9 cellular contexts compared by ENCODE assay signal in genomic region chr3:170740726-170741591, GRCh38.
DNase-seq lines count a peak whose midpoint lies in the region; ATAC-seq and TF ChIP-seq lines count a peak whose summit lies in the region.
"Had no signal": no experiment of that assay in that cellular context is flagged by ENCODE, and none has a peak within 500 bp of the region (broad histone marks: within the 10 kb centered on the region; RNA-seq: fewer than 3 reads in every experiment).

No MANE protein-coding gene starts in this region.

- H3K27me3 ChIP-seq in mammary epithelial cell (ENCODE audit: insufficient read depth, low read length) (no peaks in the 10 kb centered on the region), smooth muscle cell (ENCODE audit: low read depth) (no peaks in the 10 kb centered on the region)

- intact Hi-C loops in mammary epithelial cell (cut with micrococcal nuclease), result loop anchor here (1.0 to 2.0 kb wide), 2 partner anchors 15 to 68 kb away; no protein-coding TSS in a partner anchor

- H3K36me3 ChIP-seq in mammary epithelial cell (ENCODE audit: insufficient read depth, low read length) (no peaks in the 10 kb centered on the region), smooth muscle cell (ENCODE audit: low read depth) (no peaks in the 10 kb centered on the region)

- peaks cover 44% of the 10 kb centered on the region for H3K4me1 ChIP-seq in mammary epithelial cell (ENCODE audit: insufficient read depth, low read length)
- H3K4me1 ChIP-seq in smooth muscle cell (ENCODE audit: low read depth), result peaks cover 3% of the 10 kb centered on the region

- peak; percentile 82 for DNase-seq in A172 (ENCODE audit: low spot score)
- DNase-seq in NCI-H1105 treated with DMSO at 0.1 percent for 48 hours (lab: John Stamatoyannopoulos, UW), result peak; percentile 81
- DNase-seq in mammary epithelial cell, result peak; percentile 73
- DNase-seq in lung microvascular endothelial cell (ENCODE audit: low read depth in 2 of 2), result peak; percentile 65 to 74
- DNase-seq in NCI-H146 treated with DMSO at 0.1 percent for 48 hours (lab: John Stamatoyannopoulos, UW; ENCODE audit: unreplicated experiment), result no peak
- no peak for DNase-seq in smooth muscle cell (lab: John Stamatoyannopoulos, UW; ENCODE audit: unreplicated experiment)
- DNase-seq in stimulated activated CD4-positive, alpha-beta T cell treated with anti-CD3 and anti-CD28 coated beads, Interleukin-2, amount 100 ng/mL, for 24 hours, result no peak
- DNase-seq: activated naive CD4-positive, alpha-beta T cell had no signal

- peak overlapping the region; percentile 73 for H2AFZ ChIP-seq in mammary epithelial cell (ENCODE audit: low read depth, low read length)
- no peak overlapping the region for H2AFZ ChIP-seq in smooth muscle cell (ENCODE audit: low read depth)

- H3F3A ChIP-seq in smooth muscle cell (ENCODE audit: low read depth), result peaks cover 22% of the 10 kb centered on the region

- dilution Hi-C loops in mammary epithelial cell (cut with HindIII; ENCODE audit: low sequenced_read_pairs), result no loop called here

- H3K4me3 ChIP-seq in mammary epithelial cell (replicated peaks in 1 of 3; ENCODE audit: insufficient read depth in 1 of 3, low read depth in 2 of 3, low read length in 3 of 3), result no peak overlapping the region
- H3K4me3 ChIP-seq in smooth muscle cell, result no peak overlapping the region

- H3K9me3 ChIP-seq in mammary epithelial cell (replicated peaks; ENCODE audit: insufficient read depth, low read length) (no peaks in the 10 kb centered on the region), smooth muscle cell (replicated peaks; ENCODE audit: low read depth) (no peaks in the 10 kb centered on the region)

- H3K4me2 ChIP-seq in mammary epithelial cell (ENCODE audit: insufficient read depth, low read depth, low read length) (peak overlapping the region; percentile 42), smooth muscle cell (no peak overlapping the region)

- CTCF ChIA-PET in mammary epithelial cell (lab: Charles Lee; ENCODE audit: low non-redundant PET), result no interaction called here

- no peak for ATAC-seq in HG02678 (IDR thresholded peaks at IDR 0.05; ENCODE audit: unreplicated experiment)

- in situ Hi-C loops in mammary epithelial cell (cut with MboI; ENCODE audit: low sequenced_read_pairs in 2 of 2), result no loop called here

- peak overlapping the region; percentile 40 for H3K9ac ChIP-seq in mammary epithelial cell (ENCODE audit: insufficient read depth, low read length)
- no peak overlapping the region for H3K9ac ChIP-seq in smooth muscle cell (ENCODE audit: low read depth)

- H3K79me2 ChIP-seq in mammary epithelial cell (ENCODE audit: insufficient read depth, low read length) (no peaks in the 10 kb centered on the region), smooth muscle cell (ENCODE audit: low read depth) (no peaks in the 10 kb centered on the region)

- TF ChIP-seq CTCF in mammary epithelial cell (conservative IDR thresholded peaks at IDR 0.05 in 1 of 2, IDR thresholded peaks at IDR 0.05 in 1 of 2; ENCODE audit: extremely low read depth in 1 of 2, insufficient read depth in 1 of 2, low read depth in 1 of 2, low read length in 2 of 2), result no peak
- TF ChIP-seq CTCF in smooth muscle cell (IDR thresholded peaks at IDR 0.05; ENCODE audit: borderline replicate concordance, insufficient read depth, poor library complexity, severe bottlenecking), result no peak

- H4K20me1 ChIP-seq in mammary epithelial cell (ENCODE audit: insufficient read depth, low read length) (no peaks in the 10 kb centered on the region), smooth muscle cell (ENCODE audit: low read depth) (no peaks in the 10 kb centered on the region)

- H3K27ac ChIP-seq in mammary epithelial cell (ENCODE audit: insufficient read depth, low read depth, low read length) (peak overlapping the region; percentile 79), smooth muscle cell (ENCODE audit: low read depth) (no peak overlapping the region)

- WGBS in mammary epithelial cell (ENCODE audit: low coverage, missing lambda C conversion rate), result 28% methylated on average over 10 of the region's 10 CpGs
- WGBS in smooth muscle cell (ENCODE audit: low lambda C conversion rate), result 76% methylated on average over 10 of the region's 10 CpGs

- BruUV-seq in mammary epithelial cell (replicated peaks; lab: Mats Ljungman, UMichigan), result no TSS peak

Comparison
In these comparisons a context has a peak if more than half of its experiments do, and no peak if none do; other contexts are left out.
1. DNase-seq: peak in A172 (single experiment), NCI-H1105 treated with DMSO at 0.1 percent for 48 hours (single experiment), mammary epithelial cell (single experiment) and lung microvascular endothelial cell (2 of 2); none in NCI-H146 treated with DMSO at 0.1 percent for 48 hours (single experiment), smooth muscle cell (single experiment) and stimulated activated CD4-positive, alpha-beta T cell treated with anti-CD3 and anti-CD28 coated beads, Interleukin-2, amount 100 ng/mL, for 24 hours (0 of 2).